In genomic region chr14:34227834-34228662, GRCh38 we compare ENCODE assay signal across 8 cellular contexts.
DNase-seq lines count a peak whose midpoint lies in the region; ATAC-seq, FAIRE-seq and TF ChIP-seq lines count a peak whose summit lies in the region.

No MANE protein-coding gene starts in this region.

- peak; percentile 79 to 82 (median 81) for TF ChIP-seq CTCF in keratinocyte (optimal IDR thresholded peaks at IDR 0.05 in 1 of 3, IDR thresholded peaks at IDR 0.05 in 1 of 3, conservative IDR thresholded peaks at IDR 0.05 in 1 of 3; ENCODE audit: extremely low read depth in 1 of 3, insufficient read depth in 2 of 3, low read length in 3 of 3)

- dilution Hi-C loops in keratinocyte (cut with MboI; ENCODE audit: extremely low pct_ligation_motif_present, low sequenced_read_pairs) = no loop called here

- H3K27me3 ChIP-seq in keratinocyte (ENCODE audit: control insufficient read depth, extremely low read depth, insufficient read depth, low read length) = no peaks in the 10 kb centered on the region

- H3K79me2 ChIP-seq in keratinocyte (ENCODE audit: control insufficient read depth, insufficient read depth, low read length) = no peaks in the 10 kb centered on the region

- FAIRE-seq in keratinocyte (lab: Jason Lieb, UNC) = peak; percentile 76

- peak; percentile 93 for ATAC-seq in HG02763 (IDR thresholded peaks at IDR 0.05; ENCODE audit: unreplicated experiment)

- peak overlapping the region; percentile 91 for H3K4me2 ChIP-seq in keratinocyte (ENCODE audit: control insufficient read depth, extremely low read depth, insufficient read depth, low read depth, low read length)

- in situ Hi-C loops in T47D (cut with HindIII; ENCODE audit: low pct_unique_long_range_greater_than_20kb, low sequenced_read_pairs) = no loop called here

- no peaks in the 10 kb centered on the region for H3K36me3 ChIP-seq in keratinocyte (ENCODE audit: control insufficient read depth in 2 of 2, extremely low read depth in 1 of 2, insufficient read depth in 2 of 2, low read length in 2 of 2)

- peak overlapping the region; percentile 18 for H3K9ac ChIP-seq in keratinocyte (ENCODE audit: control insufficient read depth, extremely low read depth, insufficient read depth, low read length)

- H3K4me3 ChIP-seq in keratinocyte (ENCODE audit: control insufficient read depth in 2 of 3, extremely low read depth in 1 of 3, insufficient read depth in 2 of 3, low read depth in 1 of 3, low read length in 3 of 3) = peak overlapping the region in 1 of 3 experiments; percentile 56

- no peaks in the 10 kb centered on the region for H4K20me1 ChIP-seq in keratinocyte (ENCODE audit: control insufficient read depth, extremely low read depth, insufficient read depth, low read length)

- no peaks in the 10 kb centered on the region for H3K9me1 ChIP-seq in keratinocyte (ENCODE audit: control insufficient read depth, extremely low read depth, insufficient read depth, low read length)

- peak overlapping the region; percentile 92 for H2AFZ ChIP-seq in keratinocyte (ENCODE audit: control insufficient read depth, low read length)

- no peaks in the 10 kb centered on the region for H3K9me3 ChIP-seq in keratinocyte (ENCODE audit: control insufficient read depth, low read depth, low read length)

- DNase-seq in SIG-M5 treated with dmso at 0.1 percent for 504 hours (lab: John Stamatoyannopoulos, UW; ENCODE audit: unreplicated experiment) (peak; percentile 39), SIG-M5 (lab: John Stamatoyannopoulos, UW) (no peak), NCI-H1694 treated with DMSO at 0.1 percent for 48 hours (lab: John Stamatoyannopoulos, UW) (peak; percentile 55), UCSD-AML1 (lab: John Stamatoyannopoulos, UW; ENCODE audit: unreplicated experiment) (peak; percentile 50), T47D (ENCODE audit: low read depth in 1 of 2, low spot score in 1 of 2) (peak; percentile 75 to 82), keratinocyte (ENCODE audit: low read depth, low spot score) (no peak)
- DNase-seq in stimulated activated CD4-positive, alpha-beta T cell treated with anti-CD3 and anti-CD28 coated beads, Interleukin-1b, Interleukin-23, amount 100 ng/mL, for 24 hours (ENCODE audit: low read depth in 4 of 4, low spot score in 1 of 4) = peak; percentile 12 to 32 (median 26)

- H3K4me1 ChIP-seq in keratinocyte (ENCODE audit: control insufficient read depth, extremely low read depth, insufficient read depth, low read length) = peaks cover 10% of the 10 kb centered on the region

- H3K27ac ChIP-seq in keratinocyte (ENCODE audit: control insufficient read depth, insufficient read depth, low read length) = no peak overlapping the region

Comparison
In these comparisons a context has a peak if more than half of its experiments do, and no peak if none do; other contexts are left out.
1. DNase-seq: peak in SIG-M5 treated with dmso at 0.1 percent for 504 hours (single experiment), NCI-H1694 treated with DMSO at 0.1 percent for 48 hours (single experiment), UCSD-AML1 (single experiment), T47D (2 of 2) and stimulated activated CD4-positive, alpha-beta T cell treated with anti-CD3 and anti-CD28 coated beads, Interleukin-1b, Interleukin-23, amount 100 ng/mL, for 24 hours (4 of 4); none in SIG-M5 (single experiment) and keratinocyte (single experiment).